Comparison of ENCODE assay signal across 18 cellular contexts in genomic region chr1:36885537-36886441, GRCh38.
DNase-seq lines count a peak whose midpoint lies in the region; ATAC-seq and TF ChIP-seq lines count a peak whose summit lies in the region.
"Had no signal": no experiment of that assay in that cellular context is flagged by ENCODE, and none has a peak within 500 bp of the region (broad histone marks: within the 10 kb centered on the region; RNA-seq: fewer than 3 reads in every experiment).

No MANE protein-coding gene starts in this region.

- no peaks in the 10 kb centered on the region for H3K27me3 Mint-ChIP-seq in activated CD4-positive, alpha-beta memory T cell treated with anti-CD3 and anti-CD28 coated beads, Interleukin-2, amount 10 ng/mL, durations not matched to agents 7 days and 5 days
- peaks cover 14% of the 10 kb centered on the region for H3K27me3 Mint-ChIP-seq in activated CD4-positive, alpha-beta memory T cell treated with anti-CD3 and anti-CD28 coated beads for 36 hours
- no peaks in the 10 kb centered on the region for H3K27me3 Mint-ChIP-seq in WTC11 (ENCODE audit: low read depth)
- H3K27me3 Mint-ChIP-seq in type B pancreatic cell: peaks cover 17% of the 10 kb centered on the region
- H3K27me3 Mint-ChIP-seq: activated CD4-positive, alpha-beta T cell treated with anti-CD3 and anti-CD28 coated beads, Interleukin-2, amount 10 ng/mL, durations not matched to agents 24 days and 14 days had no signal

- CTCF ChIA-PET in activated CD4-positive, alpha-beta memory T cell treated with anti-CD3 and anti-CD28 coated beads, Interleukin-2, amount 10 ng/mL, durations not matched to agents 7 days and 5 days (lab: Charles Lee): no interaction called here
- CTCF ChIA-PET in activated CD4-positive, alpha-beta memory T cell treated with anti-CD3 and anti-CD28 coated beads for 36 hours (lab: Charles Lee): no interaction called here
- CTCF ChIA-PET in WTC11 (lab: Charles Lee): interaction anchor here (1.0 to 1.1 kb wide), 2 partner anchors 180 to 276 kb away, joined by 4 to 5 read pairs; no protein-coding TSS in a partner anchor

- POLR2A ChIA-PET in activated CD4-positive, alpha-beta memory T cell treated with anti-CD3 and anti-CD28 coated beads, Interleukin-2, amount 10 ng/mL, durations not matched to agents 7 days and 5 days (lab: Charles Lee): no interaction called here
- POLR2A ChIA-PET in activated CD4-positive, alpha-beta memory T cell treated with anti-CD3 and anti-CD28 coated beads for 36 hours (lab: Charles Lee): no interaction called here
- POLR2A ChIA-PET in WTC11 (lab: Charles Lee): no interaction called here

- H3K4me3 ChIP-seq in foreskin fibroblast (ENCODE audit: low read depth in 1 of 2, low read length in 2 of 2): no peak overlapping the region
- H3K4me3 ChIP-seq: gastroesophageal sphincter, SJSA1 had no signal

- no peak overlapping the region for H3K27ac Mint-ChIP-seq in activated CD4-positive, alpha-beta memory T cell treated with anti-CD3 and anti-CD28 coated beads, Interleukin-2, amount 10 ng/mL, durations not matched to agents 7 days and 5 days
- H3K27ac Mint-ChIP-seq in activated CD4-positive, alpha-beta memory T cell treated with anti-CD3 and anti-CD28 coated beads for 36 hours: no peak overlapping the region
- no peak overlapping the region for H3K27ac Mint-ChIP-seq in WTC11
- H3K27ac Mint-ChIP-seq in type B pancreatic cell: no peak overlapping the region
- H3K27ac Mint-ChIP-seq: activated CD4-positive, alpha-beta T cell treated with anti-CD3 and anti-CD28 coated beads, Interleukin-2, amount 10 ng/mL, durations not matched to agents 24 days and 14 days; activated naive CD4-positive, alpha-beta T cell treated with anti-CD3 and anti-CD28 coated beads, Interleukin-2, amount 50 U/mL, for 24 hours; activated T-cell treated with anti-CD3 and anti-CD28 coated beads, Interleukin-2, amount 50 U/mL, for 24 hours; CD8-positive, alpha-beta memory T cell; immature natural killer cell had no signal

- peak; percentile 76 for ATAC-seq in WTC11
- ATAC-seq: gastroesophageal sphincter had no signal

- H3K9me3 Mint-ChIP-seq in activated CD4-positive, alpha-beta memory T cell treated with anti-CD3 and anti-CD28 coated beads, Interleukin-2, amount 10 ng/mL, durations not matched to agents 7 days and 5 days: no peaks in the 10 kb centered on the region
- H3K9me3 Mint-ChIP-seq in activated CD4-positive, alpha-beta memory T cell treated with anti-CD3 and anti-CD28 coated beads for 36 hours: no peaks in the 10 kb centered on the region
- no peaks in the 10 kb centered on the region for H3K9me3 Mint-ChIP-seq in WTC11
- H3K9me3 Mint-ChIP-seq in type B pancreatic cell: no peaks in the 10 kb centered on the region
- H3K9me3 Mint-ChIP-seq: activated CD4-positive, alpha-beta T cell treated with anti-CD3 and anti-CD28 coated beads, Interleukin-2, amount 10 ng/mL, durations not matched to agents 24 days and 14 days; activated naive CD4-positive, alpha-beta T cell treated with anti-CD3 and anti-CD28 coated beads, Interleukin-2, amount 50 U/mL, for 24 hours; activated T-cell treated with anti-CD3 and anti-CD28 coated beads, Interleukin-2, amount 50 U/mL, for 24 hours; immature natural killer cell had no signal

- no peak for TF ChIP-seq CTCF in WTC11 (IDR thresholded peaks at IDR 0.05)
- peak; percentile 14 for TF ChIP-seq CTCF in type B pancreatic cell (conservative IDR thresholded peaks at IDR 0.05)
- no peak for TF ChIP-seq CTCF in foreskin fibroblast (IDR thresholded peaks at IDR 0.05; ENCODE audit: low read depth, low read length)

- no peak overlapping the region for H3K4me3 Mint-ChIP-seq in activated CD4-positive, alpha-beta memory T cell treated with anti-CD3 and anti-CD28 coated beads, Interleukin-2, amount 10 ng/mL, durations not matched to agents 7 days and 5 days
- no peak overlapping the region for H3K4me3 Mint-ChIP-seq in activated CD4-positive, alpha-beta memory T cell treated with anti-CD3 and anti-CD28 coated beads for 36 hours
- no peak overlapping the region for H3K4me3 Mint-ChIP-seq in WTC11
- H3K4me3 Mint-ChIP-seq in type B pancreatic cell: no peak overlapping the region
- H3K4me3 Mint-ChIP-seq: activated CD4-positive, alpha-beta T cell treated with anti-CD3 and anti-CD28 coated beads, Interleukin-2, amount 10 ng/mL, durations not matched to agents 24 days and 14 days; activated naive CD4-positive, alpha-beta T cell treated with anti-CD3 and anti-CD28 coated beads, Interleukin-2, amount 50 U/mL, for 24 hours; activated T-cell treated with anti-CD3 and anti-CD28 coated beads, Interleukin-2, amount 50 U/mL, for 24 hours; CD8-positive, alpha-beta memory T cell; immature natural killer cell had no signal

- H3K36me3 Mint-ChIP-seq in activated CD4-positive, alpha-beta memory T cell treated with anti-CD3 and anti-CD28 coated beads, Interleukin-2, amount 10 ng/mL, durations not matched to agents 7 days and 5 days (ENCODE audit: low read depth): no peaks in the 10 kb centered on the region
- no peaks in the 10 kb centered on the region for H3K36me3 Mint-ChIP-seq in activated CD4-positive, alpha-beta memory T cell treated with anti-CD3 and anti-CD28 coated beads for 36 hours
- H3K36me3 Mint-ChIP-seq in WTC11 (no peaks in the 10 kb centered on the region), type B pancreatic cell (no peaks in the 10 kb centered on the region)
- H3K36me3 Mint-ChIP-seq: activated naive CD4-positive, alpha-beta T cell treated with anti-CD3 and anti-CD28 coated beads, Interleukin-2, amount 50 U/mL, for 24 hours; CD8-positive, alpha-beta memory T cell; immature natural killer cell had no signal

- intact Hi-C loops in activated CD4-positive, alpha-beta memory T cell treated with anti-CD3 and anti-CD28 coated beads for 36 hours (cut with micrococcal nuclease): no loop called here

- H3K4me1 Mint-ChIP-seq in activated CD4-positive, alpha-beta memory T cell treated with anti-CD3 and anti-CD28 coated beads, Interleukin-2, amount 10 ng/mL, durations not matched to agents 7 days and 5 days: no peaks in the 10 kb centered on the region
- no peaks in the 10 kb centered on the region for H3K4me1 Mint-ChIP-seq in activated CD4-positive, alpha-beta memory T cell treated with anti-CD3 and anti-CD28 coated beads for 36 hours (ENCODE audit: low read depth)
- H3K4me1 Mint-ChIP-seq in WTC11 (no peaks in the 10 kb centered on the region), type B pancreatic cell (ENCODE audit: unreplicated experiment) (no peaks in the 10 kb centered on the region)
- H3K4me1 Mint-ChIP-seq: activated CD4-positive, alpha-beta T cell treated with anti-CD3 and anti-CD28 coated beads, Interleukin-2, amount 10 ng/mL, durations not matched to agents 24 days and 14 days; activated naive CD4-positive, alpha-beta T cell treated with anti-CD3 and anti-CD28 coated beads, Interleukin-2, amount 50 U/mL, for 24 hours; CD8-positive, alpha-beta memory T cell; immature natural killer cell had no signal

- peak; percentile 7 for DNase-seq in activated CD4-positive, alpha-beta memory T cell treated with anti-CD3 and anti-CD28 coated beads, Interleukin-2, amount 10 ng/mL, durations not matched to agents 7 days and 5 days
- DNase-seq in activated CD4-positive, alpha-beta memory T cell treated with anti-CD3 and anti-CD28 coated beads for 36 hours: no peak
- DNase-seq in WTC11 (ENCODE audit: low spot score): peak; percentile 36
- DNase-seq in iPS-NIHi11 (ENCODE audit: low spot score): peak; percentile 49
- peak; percentile 48 for DNase-seq in type B pancreatic cell (ENCODE audit: extremely low spot score, unreplicated experiment)
- DNase-seq in SW480 (ENCODE audit: low spot score): no peak
- DNase-seq in foreskin fibroblast: no peak
- DNase-seq in cerebellar nuclear complex (lab: John Stamatoyannopoulos, UW): no peak
- DNase-seq: activated CD4-positive, alpha-beta T cell treated with anti-CD3 and anti-CD28 coated beads, Interleukin-2, amount 10 ng/mL, durations not matched to agents 24 days and 14 days; activated T-cell treated with anti-CD3 and anti-CD28 coated beads, Interleukin-2, amount 50 U/mL, for 24 hours; CD8-positive, alpha-beta memory T cell; cortex of kidney; immature natural killer cell; mesenchymal stem cell; NCI-H1105 treated with DMSO at 0.1 percent for 48 hours had no signal

TF ChIP-seq in WTC11, 78 proteins besides CTCF, POLR2A, EP300 and RAD21 (continues in another document):
- TF ChIP-seq ERG (CRISPR knock-in tag; IDR thresholded peaks at IDR 0.05) (no peak), E2F5 (CRISPR knock-in tag; IDR thresholded peaks at IDR 0.05) (no peak), NFE2L1 (CRISPR knock-in tag; IDR thresholded peaks at IDR 0.05) (no peak), MYBL2 (CRISPR knock-in tag; IDR thresholded peaks at IDR 0.05) (no peak)

Comparison
In these comparisons a context has a peak if more than half of its experiments do, and no peak if none do; other contexts are left out.
1. DNase-seq: peak in activated CD4-positive, alpha-beta memory T cell treated with anti-CD3 and anti-CD28 coated beads, Interleukin-2, amount 10 ng/mL, durations not matched to agents 7 days and 5 days (single experiment), WTC11 (single experiment), iPS-NIHi11 (single experiment) and type B pancreatic cell (single experiment); none in activated CD4-positive, alpha-beta memory T cell treated with anti-CD3 and anti-CD28 coated beads for 36 hours (single experiment), SW480 (single experiment), foreskin fibroblast (0 of 2) and cerebellar nuclear complex (0 of 2).